Comparison of ENCODE assay signal across 3 cellular contexts in genomic region chr9:77647659-77648457, GRCh38.
TF ChIP-seq lines count a peak whose summit lies in the region.

TSS of gene GNA14 (minus strand) at chr9:77648322. CDS start at chr9:77647793, 529 bp downstream.

TF ChIP-seq in IMR-90, 13 proteins besides CTCF, POLR2A, EP300 and RAD21:
- TF ChIP-seq RFX5 (IDR thresholded peaks at IDR 0.05; ENCODE audit: low read depth, low read length) = no peak
- TF ChIP-seq ELK1 (IDR thresholded peaks at IDR 0.05; ENCODE audit: borderline replicate concordance, low read depth, low read length) = no peak
- no peak for TF ChIP-seq MXI1 (IDR thresholded peaks at IDR 0.05; ENCODE audit: borderline replicate concordance, low read depth, low read length)
- no peak for TF ChIP-seq NFE2L2 (IDR thresholded peaks at IDR 0.05; ENCODE audit: low read depth, low read length)
- no peak for TF ChIP-seq USF2 (IDR thresholded peaks at IDR 0.05; ENCODE audit: low read depth, low read length)
- no peak for TF ChIP-seq CHD1 (IDR thresholded peaks at IDR 0.05; ENCODE audit: low read depth, low read length)
- no peak for TF ChIP-seq RCOR1 (IDR thresholded peaks at IDR 0.05; ENCODE audit: insufficient replicate concordance, low read length)
- TF ChIP-seq SMC3 (IDR thresholded peaks at IDR 0.05; ENCODE audit: low read depth, low read length) = no peak
- no peak for TF ChIP-seq MAFK (IDR thresholded peaks at IDR 0.05; ENCODE audit: low read depth, low read length)
- no peak for TF ChIP-seq CEBPB (IDR thresholded peaks at IDR 0.05; ENCODE audit: low read depth, low read length)
- TF ChIP-seq MAZ (IDR thresholded peaks at IDR 0.05; ENCODE audit: borderline replicate concordance, low read depth, low read length) = no peak
- TF ChIP-seq FOS (IDR thresholded peaks at IDR 0.05; ENCODE audit: low read depth, low read length) = no peak
- TF ChIP-seq BHLHE40 (IDR thresholded peaks at IDR 0.05; ENCODE audit: low read depth, low read length) = no peak

TF ChIP-seq in H1, 55 proteins besides CTCF, POLR2A, EP300 and RAD21 (continues in another document):
- TF ChIP-seq GABPA (IDR thresholded peaks at IDR 0.05; ENCODE audit: borderline replicate concordance, insufficient read depth, low read length) (no peak), TCF12 (IDR thresholded peaks at IDR 0.05; ENCODE audit: low read depth, low read length) (no peak), JUND (IDR thresholded peaks at IDR 0.05; ENCODE audit: low read length) (no peak), CBX5 (IDR thresholded peaks at IDR 0.05; ENCODE audit: low read depth, low read length) (no peak), PHF8 (conservative IDR thresholded peaks at IDR 0.05; ENCODE audit: low read depth, low read length) (peak; percentile 39), RNF2 (IDR thresholded peaks at IDR 0.05; ENCODE audit: borderline replicate concordance, low read depth, low read length, missing control alignments, poor library complexity, severe bottlenecking) (no peak), RXRA (IDR thresholded peaks at IDR 0.05; ENCODE audit: insufficient read depth, low read depth, low read length) (no peak), NRF1 (IDR thresholded peaks at IDR 0.05; ENCODE audit: low read depth, low read length) (no peak), TAF1 (IDR thresholded peaks at IDR 0.05; ENCODE audit: low read depth, low read length) (no peak), E2F6 (IDR thresholded peaks at IDR 0.05) (no peak), CREB1 (IDR thresholded peaks at IDR 0.05) (peak; percentile 90), BCL11A (IDR thresholded peaks at IDR 0.05; ENCODE audit: low read depth in 2 of 2, low read length in 2 of 2) (no peak), BACH1 (IDR thresholded peaks at IDR 0.05; ENCODE audit: low read length) (no peak), EZH2 (IDR thresholded peaks at IDR 0.05; ENCODE audit: low read depth, low read length, severe bottlenecking) (peak; percentile 80), SRF (IDR thresholded peaks at IDR 0.05; ENCODE audit: low read depth, low read length) (0 out of 2 replicates have a peak, but pooled peaks have one; percentile 11), SP1 (IDR thresholded peaks at IDR 0.05; ENCODE audit: low read depth, low read length) (no peak), CEBPB (IDR thresholded peaks at IDR 0.05; ENCODE audit: low read depth, low read length) (no peak), EGR1 (IDR thresholded peaks at IDR 0.05; ENCODE audit: borderline replicate concordance, low read depth, low read length) (no peak), MAFK (IDR thresholded peaks at IDR 0.05; ENCODE audit: low read depth, low read length) (no peak), TEAD4 (IDR thresholded peaks at IDR 0.05; ENCODE audit: low read depth, low read length) (no peak), KDM5A (IDR thresholded peaks at IDR 0.05; ENCODE audit: low read length) (no peak), ATF3 (IDR thresholded peaks at IDR 0.05; ENCODE audit: insufficient read depth, low read depth, low read length) (no peak), SP4 (IDR thresholded peaks at IDR 0.05; ENCODE audit: low read length) (no peak), POLR2AphosphoS5 (IDR thresholded peaks at IDR 0.05; ENCODE audit: low read depth, low read length) (peak; percentile 9; the same call in 1 of the 2 replicates), BRCA1 (IDR thresholded peaks at IDR 0.05; ENCODE audit: low read depth, low read length) (no peak), FOSL1 (IDR thresholded peaks at IDR 0.05; ENCODE audit: insufficient read depth, low read depth, low read length) (no peak), ZNF274 (IDR thresholded peaks at IDR 0.05; ENCODE audit: borderline replicate concordance, extremely low read depth, low read length) (no peak), CHD1 (IDR thresholded peaks at IDR 0.05; ENCODE audit: low read depth, low read length) (no peak), GTF2F1 (IDR thresholded peaks at IDR 0.05; ENCODE audit: borderline replicate concordance, low read depth, low read length) (no peak), SIRT6 (IDR thresholded peaks at IDR 0.05; ENCODE audit: low read length) (no peak), SIX5 (IDR thresholded peaks at IDR 0.05; ENCODE audit: low read depth, low read length) (no peak), KDM4A (IDR thresholded peaks at IDR 0.05; ENCODE audit: low read depth, low read length, severe bottlenecking) (peak; percentile 86), USF2 (IDR thresholded peaks at IDR 0.05; ENCODE audit: low read length) (no peak), HDAC2 (IDR thresholded peaks at IDR 0.05; ENCODE audit: borderline replicate concordance in 1 of 2, low read depth in 2 of 2, low read length in 2 of 2) (no peak), RFX5 (IDR thresholded peaks at IDR 0.05; ENCODE audit: borderline replicate concordance, low read depth, low read length) (no peak), ATF2 (IDR thresholded peaks at IDR 0.05; ENCODE audit: low read length) (no peak), POU5F1 (IDR thresholded peaks at IDR 0.05; ENCODE audit: low read depth, low read length) (no peak), JUN (IDR thresholded peaks at IDR 0.05; ENCODE audit: low read depth, low read length) (no peak), CHD2 (IDR thresholded peaks at IDR 0.05; ENCODE audit: low read length) (no peak), NANOG (IDR thresholded peaks at IDR 0.05; ENCODE audit: insufficient read depth, low read depth, low read length, poor library complexity, severe bottlenecking) (no peak)

TF ChIP-seq in HEK293T, 16 proteins besides CTCF, POLR2A, EP300 and RAD21:
- no peak for TF ChIP-seq SP1 (IDR thresholded peaks at IDR 0.05)
- no peak for TF ChIP-seq L3MBTL2 (conservative IDR thresholded peaks at IDR 0.05)
- no peak for TF ChIP-seq TARDBP (IDR thresholded peaks at IDR 0.05)
- TF ChIP-seq HDGF (IDR thresholded peaks at IDR 0.05; ENCODE audit: borderline replicate concordance) = no peak
- TF ChIP-seq LEF1 (IDR thresholded peaks at IDR 0.05; ENCODE audit: borderline replicate concordance) = no peak
- no peak for TF ChIP-seq ARNT (IDR thresholded peaks at IDR 0.05)
